8 cellular contexts compared by ENCODE assay signal in the genomic region with DNA sequence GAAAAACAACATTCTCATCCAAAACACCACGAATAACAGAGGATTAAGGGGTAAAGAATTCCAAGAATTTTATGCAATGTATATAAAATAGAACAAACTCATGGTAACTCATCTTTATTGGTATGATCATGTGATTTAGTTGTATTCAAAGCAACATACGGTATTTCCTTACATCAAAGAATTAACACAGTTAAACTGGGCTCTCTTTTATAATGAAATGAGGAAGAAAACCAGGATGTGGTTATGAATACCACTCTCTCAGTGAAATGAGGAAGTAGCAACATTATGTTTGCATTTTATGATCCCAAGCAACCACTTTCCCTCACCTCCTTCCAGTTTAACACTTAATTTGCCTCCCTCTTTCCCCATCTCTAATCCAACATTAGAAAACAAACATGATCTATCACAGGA. TPM values are rescaled to one million over a fixed set of nuclear protein-coding genes. Genes with fewer than 3 reads are reported as not detected.
DNase-seq lines count a peak whose midpoint lies in the region; ATAC-seq, FAIRE-seq and TF ChIP-seq lines count a peak whose summit lies in the region.

No MANE protein-coding gene starts in this region.

- no peak overlapping the region for H2AFZ ChIP-seq in astrocyte (ENCODE audit: low read depth, low read length)

- DNase-seq in GF-D8 (lab: John Stamatoyannopoulos, UW) (peak; percentile 87), LoVo (ENCODE audit: low spot score) (peak; percentile 66), astrocyte (ENCODE audit: low read depth) (peak; percentile 30), pons (ENCODE audit: low spot score) (peak; percentile 63), activated gamma-delta T cell (lab: John Stamatoyannopoulos, UW) (no peak), HPDE6-E6E7 (ENCODE audit: extremely low spot score) (no peak), D341Med (ENCODE audit: low spot score) (no peak)

- peak overlapping the region; percentile 11 for H3K9ac ChIP-seq in astrocyte (ENCODE audit: low read length)

- H3K4me3 ChIP-seq in astrocyte (ENCODE audit: insufficient read depth, low read depth, low read length) = no peak overlapping the region

- H4K20me1 ChIP-seq in astrocyte (ENCODE audit: insufficient read depth, low read length) = peaks cover 21% of the 10 kb centered on the region

- peak; percentile 61 for ATAC-seq in GM21528 (IDR thresholded peaks at IDR 0.05; ENCODE audit: low FRiP score, unreplicated experiment)

- H3K79me2 ChIP-seq in astrocyte (ENCODE audit: insufficient read depth, low read length) = peaks cover 88% of the 10 kb centered on the region

- TF ChIP-seq CTCF in astrocyte (IDR thresholded peaks at IDR 0.05; ENCODE audit: insufficient read depth, low read depth, low read length) = no peak

- no peak overlapping the region for H3K4me3 Mint-ChIP-seq in astrocyte (ENCODE audit: unreplicated experiment)

- H3K4me1 Mint-ChIP-seq in astrocyte (ENCODE audit: low read depth, unreplicated experiment) = peaks cover 17% of the 10 kb centered on the region

- peak overlapping the region; percentile 48 for H3K4me2 ChIP-seq in astrocyte (ENCODE audit: low read length)

- H3K36me3 Mint-ChIP-seq in astrocyte (ENCODE audit: low read depth, unreplicated experiment) = peaks cover 14% of the 10 kb centered on the region

- H3K27me3 Mint-ChIP-seq in astrocyte (ENCODE audit: low read depth, unreplicated experiment) = no peaks in the 10 kb centered on the region

- peak overlapping the region; percentile 91 for H3K27ac Mint-ChIP-seq in astrocyte (ENCODE audit: unreplicated experiment)

- peaks cover 9% of the 10 kb centered on the region for H3K4me1 ChIP-seq in astrocyte (ENCODE audit: insufficient read depth, low read length)

- H3K27me3 ChIP-seq in astrocyte (ENCODE audit: insufficient read depth, low read length) = no peaks in the 10 kb centered on the region

- H3K9me3 Mint-ChIP-seq in astrocyte (ENCODE audit: unreplicated experiment) = no peaks in the 10 kb centered on the region

- H3K36me3 ChIP-seq in astrocyte (ENCODE audit: insufficient read depth, low read length) = peaks cover 21% of the 10 kb centered on the region

- FAIRE-seq in astrocyte (lab: Jason Lieb, UNC) = no peak

- no peaks in the 10 kb centered on the region for H3K9me3 ChIP-seq in astrocyte (ENCODE audit: insufficient read depth, low read depth, low read length)

- H3K27ac ChIP-seq in astrocyte (ENCODE audit: low read depth, low read length) = peak overlapping the region; percentile 59

RNA-seq across cellular contexts. Expression of a gene that starts 22.9 kb away (rescaled TPM):
- total RNA-seq in astrocyte = 51.2 and 55.9 TPM in 2 replicates

Comparison
In these comparisons a context has a peak if more than half of its experiments do, and no peak if none do; other contexts are left out.
1. DNase-seq: peak in GF-D8 (single experiment), LoVo (single experiment), astrocyte (single experiment) and pons (single experiment); none in activated gamma-delta T cell (single experiment), HPDE6-E6E7 (single experiment) and D341Med (single experiment).